ENCODE assay signal across 1 cellular context in the genomic region with DNA sequence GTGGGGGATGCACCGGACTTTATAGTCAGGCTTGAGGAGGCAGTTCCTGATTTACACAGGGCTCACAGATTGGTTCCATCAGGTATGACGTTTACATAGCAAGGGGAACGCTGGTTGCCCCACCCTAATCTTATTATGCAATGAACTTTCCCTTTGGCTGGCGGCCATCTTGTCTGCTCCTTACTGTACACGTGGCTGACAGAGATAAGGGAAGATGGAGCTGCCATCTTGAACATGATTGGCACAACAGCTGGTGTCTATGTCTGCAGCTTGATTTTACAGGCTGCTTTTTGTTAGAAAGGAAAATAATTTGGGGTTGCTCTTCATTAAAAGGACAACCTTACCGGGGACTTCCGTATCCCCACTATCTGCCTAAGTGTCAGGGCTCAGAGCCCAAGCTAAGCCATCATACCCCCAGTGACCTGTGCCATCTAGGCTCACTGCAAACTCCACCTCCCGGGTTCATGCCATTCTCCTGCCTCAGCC.
A peak's percentile ranks its signal among the peaks of the same experiment; 100 is the strongest.
TF ChIP-seq lines count a peak whose summit lies in the region.

No MANE protein-coding gene starts in this region.

TF ChIP-seq in K562, 482 proteins besides CTCF, POLR2A, EP300 and RAD21 (continued from another document and continues in another):
- TF ChIP-seq, protein P1, sequence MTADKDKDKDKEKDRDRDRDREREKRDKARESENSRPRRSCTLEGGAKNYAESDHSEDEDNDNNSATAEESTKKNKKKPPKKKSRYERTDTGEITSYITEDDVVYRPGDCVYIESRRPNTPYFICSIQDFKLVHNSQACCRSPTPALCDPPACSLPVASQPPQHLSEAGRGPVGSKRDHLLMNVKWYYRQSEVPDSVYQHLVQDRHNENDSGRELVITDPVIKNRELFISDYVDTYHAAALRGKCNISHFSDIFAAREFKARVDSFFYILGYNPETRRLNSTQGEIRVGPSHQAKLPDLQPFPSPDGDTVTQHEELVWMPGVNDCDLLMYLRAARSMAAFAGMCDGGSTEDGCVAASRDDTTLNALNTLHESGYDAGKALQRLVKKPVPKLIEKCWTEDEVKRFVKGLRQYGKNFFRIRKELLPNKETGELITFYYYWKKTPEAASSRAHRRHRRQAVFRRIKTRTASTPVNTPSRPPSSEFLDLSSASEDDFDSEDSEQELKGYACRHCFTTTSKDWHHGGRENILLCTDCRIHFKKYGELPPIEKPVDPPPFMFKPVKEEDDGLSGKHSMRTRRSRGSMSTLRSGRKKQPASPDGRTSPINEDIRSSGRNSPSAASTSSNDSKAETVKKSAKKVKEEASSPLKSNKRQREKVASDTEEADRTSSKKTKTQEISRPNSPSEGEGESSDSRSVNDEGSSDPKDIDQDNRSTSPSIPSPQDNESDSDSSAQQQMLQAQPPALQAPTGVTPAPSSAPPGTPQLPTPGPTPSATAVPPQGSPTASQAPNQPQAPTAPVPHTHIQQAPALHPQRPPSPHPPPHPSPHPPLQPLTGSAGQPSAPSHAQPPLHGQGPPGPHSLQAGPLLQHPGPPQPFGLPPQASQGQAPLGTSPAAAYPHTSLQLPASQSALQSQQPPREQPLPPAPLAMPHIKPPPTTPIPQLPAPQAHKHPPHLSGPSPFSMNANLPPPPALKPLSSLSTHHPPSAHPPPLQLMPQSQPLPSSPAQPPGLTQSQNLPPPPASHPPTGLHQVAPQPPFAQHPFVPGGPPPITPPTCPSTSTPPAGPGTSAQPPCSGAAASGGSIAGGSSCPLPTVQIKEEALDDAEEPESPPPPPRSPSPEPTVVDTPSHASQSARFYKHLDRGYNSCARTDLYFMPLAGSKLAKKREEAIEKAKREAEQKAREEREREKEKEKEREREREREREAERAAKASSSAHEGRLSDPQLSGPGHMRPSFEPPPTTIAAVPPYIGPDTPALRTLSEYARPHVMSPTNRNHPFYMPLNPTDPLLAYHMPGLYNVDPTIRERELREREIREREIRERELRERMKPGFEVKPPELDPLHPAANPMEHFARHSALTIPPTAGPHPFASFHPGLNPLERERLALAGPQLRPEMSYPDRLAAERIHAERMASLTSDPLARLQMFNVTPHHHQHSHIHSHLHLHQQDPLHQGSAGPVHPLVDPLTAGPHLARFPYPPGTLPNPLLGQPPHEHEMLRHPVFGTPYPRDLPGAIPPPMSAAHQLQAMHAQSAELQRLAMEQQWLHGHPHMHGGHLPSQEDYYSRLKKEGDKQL (CRISPR knock-in tag; IDR thresholded peaks at IDR 0.05; ENCODE audit: borderline replicate concordance): no peak
- TF ChIP-seq BACH1 (tag; IDR thresholded peaks at IDR 0.05) (peak; percentile 68; the same call in 1 of the 2 replicates), CHCHD3 (CRISPR knock-in tag; IDR thresholded peaks at IDR 0.05) (no peak), MEIS2 (IDR thresholded peaks at IDR 0.05; ENCODE audit: partially characterized antibody) (peak; percentile 65), TCFL5 (CRISPR knock-in tag; conservative IDR thresholded peaks at IDR 0.05) (peak; percentile 60; the same call in 1 of the 2 replicates), ZNF77 (CRISPR knock-in tag; IDR thresholded peaks at IDR 0.05) (no peak), NFYB (IDR thresholded peaks at IDR 0.05; ENCODE audit: extremely low read depth, insufficient read length) (peak; percentile 34), MTA1 (IDR thresholded peaks at IDR 0.05; ENCODE audit: borderline replicate concordance) (no peak), SAFB2 (IDR thresholded peaks at IDR 0.05; ENCODE audit: borderline replicate concordance, low read depth, low read length, severe bottlenecking) (no peak), SRSF3 (IDR thresholded peaks at IDR 0.05; ENCODE audit: insufficient read depth, low read length) (no peak), SMAD3 (CRISPR knock-in tag; conservative IDR thresholded peaks at IDR 0.05) (peak; percentile 70; the same call in 1 of the 2 replicates), NUFIP1 (IDR thresholded peaks at IDR 0.05; ENCODE audit: partially characterized antibody) (no peak), CC2D1A (IDR thresholded peaks at IDR 0.05) (peak; percentile 15; the same call in 1 of the 2 replicates), FIP1L1 (IDR thresholded peaks at IDR 0.05; ENCODE audit: low read depth, low read length, poor library complexity, severe bottlenecking) (no peak), ZNF644 (tag; IDR thresholded peaks at IDR 0.05; ENCODE audit: low read depth) (peak; percentile 90), BHLHE40 (IDR thresholded peaks at IDR 0.05; ENCODE audit: low read length) (no peak), PTRF (tag; IDR thresholded peaks at IDR 0.05) (peak; percentile 58), FOXK2 (conservative IDR thresholded peaks at IDR 0.05 in 1 of 2, IDR thresholded peaks at IDR 0.05 in 1 of 2; ENCODE audit: low read depth in 2 of 2) (peak in 1 of 2 experiments; percentile 48; a peak in 1 of 4 replicates), MAFG (tag; conservative IDR thresholded peaks at IDR 0.05) (peak; percentile 35; the same call in 1 of the 2 replicates), ILK (tag; IDR thresholded peaks at IDR 0.05; ENCODE audit: borderline replicate concordance, low read depth) (no peak), PML (IDR thresholded peaks at IDR 0.05; ENCODE audit: low read length) (no peak), SRSF1 (IDR thresholded peaks at IDR 0.05; ENCODE audit: low read depth, low read length) (no peak), TCF7L2 (IDR thresholded peaks at IDR 0.05; ENCODE audit: low read depth, low read length) (no peak), ZKSCAN1 (IDR thresholded peaks at IDR 0.05; ENCODE audit: low read depth, low read length) (no peak), HIVEP1 (CRISPR knock-in tag; IDR thresholded peaks at IDR 0.05) (0 out of 2 replicates have a peak, but pooled peaks have one; percentile 49), FUS (optimal IDR thresholded peaks at IDR 0.05; ENCODE audit: low read depth, low read length) (no peak), RFX1 (IDR thresholded peaks at IDR 0.05) (no peak), RBM15 (IDR thresholded peaks at IDR 0.05; ENCODE audit: insufficient read depth, low read length) (no peak), MCM2 (IDR thresholded peaks at IDR 0.05; ENCODE audit: low read depth) (no peak), NR3C1 (CRISPR knock-in tag; IDR thresholded peaks at IDR 0.05) (no peak), DPF2 (IDR thresholded peaks at IDR 0.05) (peak; percentile 56), TRIM24 (IDR thresholded peaks at IDR 0.05) (peak; percentile 56 to 64; a peak in 3 of 4 replicates), L3MBTL2 (IDR thresholded peaks at IDR 0.05) (peak; percentile 72), GATAD2A (IDR thresholded peaks at IDR 0.05) (0 out of 2 replicates have a peak, but pooled peaks have one; percentile 17), RCOR1 (IDR thresholded peaks at IDR 0.05; ENCODE audit: borderline replicate concordance in 1 of 2, low read depth in 2 of 2, low read length in 2 of 2) (peak; percentile 10 to 11; a peak in 1 of 4 replicates), ZNF436 (CRISPR knock-in tag; IDR thresholded peaks at IDR 0.05) (no peak), MCM7 (IDR thresholded peaks at IDR 0.05) (no peak), BCOR (IDR thresholded peaks at IDR 0.05) (no peak), POLR2AphosphoS2 (IDR thresholded peaks at IDR 0.05; ENCODE audit: low read length) (no peak)
- TF ChIP-seq, protein P2, sequence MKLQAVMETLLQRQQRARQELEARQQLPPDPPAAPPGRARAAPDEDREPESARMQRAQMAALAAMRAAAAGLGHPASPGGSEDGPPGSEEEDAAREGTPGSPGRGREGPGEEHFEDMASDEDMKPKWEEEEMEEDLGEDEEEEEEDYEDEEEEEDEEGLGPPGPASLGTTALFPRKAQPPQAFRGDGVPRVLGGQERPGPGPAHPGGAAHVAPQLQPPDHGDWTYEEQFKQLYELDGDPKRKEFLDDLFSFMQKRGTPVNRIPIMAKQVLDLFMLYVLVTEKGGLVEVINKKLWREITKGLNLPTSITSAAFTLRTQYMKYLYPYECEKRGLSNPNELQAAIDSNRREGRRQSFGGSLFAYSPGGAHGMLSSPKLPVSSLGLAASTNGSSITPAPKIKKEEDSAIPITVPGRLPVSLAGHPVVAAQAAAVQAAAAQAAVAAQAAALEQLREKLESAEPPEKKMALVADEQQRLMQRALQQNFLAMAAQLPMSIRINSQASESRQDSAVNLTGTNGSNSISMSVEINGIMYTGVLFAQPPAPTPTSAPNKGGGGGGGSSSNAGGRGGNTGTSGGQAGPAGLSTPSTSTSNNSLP (IDR thresholded peaks at IDR 0.05; ENCODE audit: borderline replicate concordance, low read depth, low read length): no peak
- TF ChIP-seq, protein P3, sequence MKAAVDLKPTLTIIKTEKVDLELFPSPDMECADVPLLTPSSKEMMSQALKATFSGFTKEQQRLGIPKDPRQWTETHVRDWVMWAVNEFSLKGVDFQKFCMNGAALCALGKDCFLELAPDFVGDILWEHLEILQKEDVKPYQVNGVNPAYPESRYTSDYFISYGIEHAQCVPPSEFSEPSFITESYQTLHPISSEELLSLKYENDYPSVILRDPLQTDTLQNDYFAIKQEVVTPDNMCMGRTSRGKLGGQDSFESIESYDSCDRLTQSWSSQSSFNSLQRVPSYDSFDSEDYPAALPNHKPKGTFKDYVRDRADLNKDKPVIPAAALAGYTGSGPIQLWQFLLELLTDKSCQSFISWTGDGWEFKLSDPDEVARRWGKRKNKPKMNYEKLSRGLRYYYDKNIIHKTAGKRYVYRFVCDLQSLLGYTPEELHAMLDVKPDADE (conservative IDR thresholded peaks at IDR 0.05; ENCODE audit: control insufficient read depth, low read depth, low read length): no peak
- TF ChIP-seq, protein P4, sequence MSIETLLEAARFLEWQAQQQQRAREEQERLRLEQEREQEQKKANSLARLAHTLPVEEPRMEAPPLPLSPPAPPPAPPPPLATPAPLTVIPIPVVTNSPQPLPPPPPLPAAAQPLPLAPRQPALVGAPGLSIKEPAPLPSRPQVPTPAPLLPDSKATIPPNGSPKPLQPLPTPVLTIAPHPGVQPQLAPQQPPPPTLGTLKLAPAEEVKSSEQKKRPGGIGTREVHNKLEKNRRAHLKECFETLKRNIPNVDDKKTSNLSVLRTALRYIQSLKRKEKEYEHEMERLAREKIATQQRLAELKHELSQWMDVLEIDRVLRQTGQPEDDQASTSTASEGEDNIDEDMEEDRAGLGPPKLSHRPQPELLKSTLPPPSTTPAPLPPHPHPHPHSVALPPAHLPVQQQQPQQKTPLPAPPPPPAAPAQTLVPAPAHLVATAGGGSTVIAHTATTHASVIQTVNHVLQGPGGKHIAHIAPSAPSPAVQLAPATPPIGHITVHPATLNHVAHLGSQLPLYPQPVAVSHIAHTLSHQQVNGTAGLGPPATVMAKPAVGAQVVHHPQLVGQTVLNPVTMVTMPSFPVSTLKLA (conservative IDR thresholded peaks at IDR 0.05): peak; percentile 65 to 69; a peak in 3 of 4 replicates
- TF ChIP-seq, protein P5, sequence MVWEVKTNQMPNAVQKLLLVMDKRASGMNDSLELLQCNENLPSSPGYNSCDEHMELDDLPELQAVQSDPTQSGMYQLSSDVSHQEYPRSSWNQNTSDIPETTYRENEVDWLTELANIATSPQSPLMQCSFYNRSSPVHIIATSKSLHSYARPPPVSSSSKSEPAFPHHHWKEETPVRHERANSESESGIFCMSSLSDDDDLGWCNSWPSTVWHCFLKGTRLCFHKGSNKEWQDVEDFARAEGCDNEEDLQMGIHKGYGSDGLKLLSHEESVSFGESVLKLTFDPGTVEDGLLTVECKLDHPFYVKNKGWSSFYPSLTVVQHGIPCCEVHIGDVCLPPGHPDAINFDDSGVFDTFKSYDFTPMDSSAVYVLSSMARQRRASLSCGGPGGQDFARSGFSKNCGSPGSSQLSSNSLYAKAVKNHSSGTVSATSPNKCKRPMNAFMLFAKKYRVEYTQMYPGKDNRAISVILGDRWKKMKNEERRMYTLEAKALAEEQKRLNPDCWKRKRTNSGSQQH (CRISPR knock-in tag; IDR thresholded peaks at IDR 0.05): no peak
- TF ChIP-seq, protein P6, sequence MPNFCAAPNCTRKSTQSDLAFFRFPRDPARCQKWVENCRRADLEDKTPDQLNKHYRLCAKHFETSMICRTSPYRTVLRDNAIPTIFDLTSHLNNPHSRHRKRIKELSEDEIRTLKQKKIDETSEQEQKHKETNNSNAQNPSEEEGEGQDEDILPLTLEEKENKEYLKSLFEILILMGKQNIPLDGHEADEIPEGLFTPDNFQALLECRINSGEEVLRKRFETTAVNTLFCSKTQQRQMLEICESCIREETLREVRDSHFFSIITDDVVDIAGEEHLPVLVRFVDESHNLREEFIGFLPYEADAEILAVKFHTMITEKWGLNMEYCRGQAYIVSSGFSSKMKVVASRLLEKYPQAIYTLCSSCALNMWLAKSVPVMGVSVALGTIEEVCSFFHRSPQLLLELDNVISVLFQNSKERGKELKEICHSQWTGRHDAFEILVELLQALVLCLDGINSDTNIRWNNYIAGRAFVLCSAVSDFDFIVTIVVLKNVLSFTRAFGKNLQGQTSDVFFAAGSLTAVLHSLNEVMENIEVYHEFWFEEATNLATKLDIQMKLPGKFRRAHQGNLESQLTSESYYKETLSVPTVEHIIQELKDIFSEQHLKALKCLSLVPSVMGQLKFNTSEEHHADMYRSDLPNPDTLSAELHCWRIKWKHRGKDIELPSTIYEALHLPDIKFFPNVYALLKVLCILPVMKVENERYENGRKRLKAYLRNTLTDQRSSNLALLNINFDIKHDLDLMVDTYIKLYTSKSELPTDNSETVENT (CRISPR knock-in tag; IDR thresholded peaks at IDR 0.05): no peak
- TF ChIP-seq, protein P7, sequence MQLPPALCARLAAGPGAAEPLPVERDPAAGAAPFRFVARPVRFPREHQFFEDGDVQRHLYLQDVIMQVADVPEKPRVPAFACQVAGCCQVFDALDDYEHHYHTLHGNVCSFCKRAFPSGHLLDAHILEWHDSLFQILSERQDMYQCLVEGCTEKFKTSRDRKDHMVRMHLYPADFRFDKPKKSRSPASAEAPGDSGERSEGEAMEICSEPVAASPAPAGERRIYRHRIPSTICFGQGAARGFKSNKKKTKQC (CRISPR knock-in tag; IDR thresholded peaks at IDR 0.05): no peak
- TF ChIP-seq, protein P8, sequence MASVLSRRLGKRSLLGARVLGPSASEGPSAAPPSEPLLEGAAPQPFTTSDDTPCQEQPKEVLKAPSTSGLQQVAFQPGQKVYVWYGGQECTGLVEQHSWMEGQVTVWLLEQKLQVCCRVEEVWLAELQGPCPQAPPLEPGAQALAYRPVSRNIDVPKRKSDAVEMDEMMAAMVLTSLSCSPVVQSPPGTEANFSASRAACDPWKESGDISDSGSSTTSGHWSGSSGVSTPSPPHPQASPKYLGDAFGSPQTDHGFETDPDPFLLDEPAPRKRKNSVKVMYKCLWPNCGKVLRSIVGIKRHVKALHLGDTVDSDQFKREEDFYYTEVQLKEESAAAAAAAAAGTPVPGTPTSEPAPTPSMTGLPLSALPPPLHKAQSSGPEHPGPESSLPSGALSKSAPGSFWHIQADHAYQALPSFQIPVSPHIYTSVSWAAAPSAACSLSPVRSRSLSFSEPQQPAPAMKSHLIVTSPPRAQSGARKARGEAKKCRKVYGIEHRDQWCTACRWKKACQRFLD (CRISPR knock-in tag; IDR thresholded peaks at IDR 0.05): peak; percentile 94
- TF ChIP-seq, protein P9, sequence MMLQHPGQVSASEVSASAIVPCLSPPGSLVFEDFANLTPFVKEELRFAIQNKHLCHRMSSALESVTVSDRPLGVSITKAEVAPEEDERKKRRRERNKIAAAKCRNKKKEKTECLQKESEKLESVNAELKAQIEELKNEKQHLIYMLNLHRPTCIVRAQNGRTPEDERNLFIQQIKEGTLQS (IDR thresholded peaks at IDR 0.05): peak; percentile 48; the same call in 1 of the 2 replicates
- TF ChIP-seq, protein P9 (CRISPR knock-in tag; conservative IDR thresholded peaks at IDR 0.05): no peak
- TF ChIP-seq, protein P10, sequence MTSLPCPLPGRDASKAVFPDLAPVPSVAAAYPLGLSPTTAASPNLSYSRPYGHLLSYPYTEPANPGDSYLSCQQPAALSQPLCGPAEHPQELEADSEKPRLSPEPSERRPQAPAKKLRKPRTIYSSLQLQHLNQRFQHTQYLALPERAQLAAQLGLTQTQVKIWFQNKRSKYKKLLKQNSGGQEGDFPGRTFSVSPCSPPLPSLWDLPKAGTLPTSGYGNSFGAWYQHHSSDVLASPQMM (CRISPR knock-in tag; IDR thresholded peaks at IDR 0.05): no peak
